In genomic region chr5:63089147-63089546, GRCh38 we compare ENCODE assay signal across 17 cellular contexts.
DNase-seq lines count a peak whose midpoint lies in the region; ATAC-seq, FAIRE-seq and TF ChIP-seq lines count a peak whose summit lies in the region.
"Had no signal": no experiment of that assay in that cellular context is flagged by ENCODE, and none has a peak within 500 bp of the region (broad histone marks: within the 10 kb centered on the region; RNA-seq: fewer than 3 reads in every experiment).

No MANE protein-coding gene starts in this region.

- peak overlapping the region; percentile 75 for H3K23ac ChIP-seq in trophoblast cell (ENCODE audit: low read length)

- no peak overlapping the region for H4K91ac ChIP-seq in trophoblast cell (ENCODE audit: low read depth, low read length)

- H2BK5ac ChIP-seq in trophoblast cell (ENCODE audit: low read depth, low read length, poor library complexity), result no peak overlapping the region

- no peak overlapping the region for H2BK12ac ChIP-seq in trophoblast cell (ENCODE audit: low read length)

- FAIRE-seq in HepG2 (lab: Jason Lieb, UNC), result no peak
- FAIRE-seq: GM19239, H1 had no signal

- H4K20me1 ChIP-seq in HepG2 (ENCODE audit: insufficient read depth, low read length), result no peaks in the 10 kb centered on the region
- H4K20me1 ChIP-seq: BLaER1 treated with 17β-estradiol and CSF1 and Interleukin-3, amounts not matched to agents 10 nM and 100 nM had no signal

- 0 out of 2 replicates have a peak, but pooled peaks cover 7% of the 10 kb centered on the region for H3K9me3 ChIP-seq in HepG2 (ENCODE audit: low read length)
- no peaks in the 10 kb centered on the region for H3K9me3 ChIP-seq in right lobe of liver
- H3K9me3 ChIP-seq in trophoblast cell (ENCODE audit: insufficient read depth, low read depth, low read length), result peaks cover 2% of the 10 kb centered on the region

- no TSS peak for BruUV-seq in HepG2 (replicated peaks; lab: Mats Ljungman, UMichigan)

- H3K9ac ChIP-seq in HepG2 (ENCODE audit: insufficient read depth, low read depth, low read length) (no peak overlapping the region), trophoblast cell (ENCODE audit: low read length) (no peak overlapping the region)
- H3K9ac ChIP-seq: BLaER1 treated with 17β-estradiol and CSF1 and Interleukin-3, amounts not matched to agents 10 nM and 100 nM had no signal

- no peak overlapping the region for H2AFZ ChIP-seq in HepG2 (ENCODE audit: low read length)
- no peak overlapping the region for H2AFZ ChIP-seq in trophoblast cell (ENCODE audit: insufficient read depth, low read length, poor library complexity)

- H3K4me3 ChIP-seq in HepG2 (replicated peaks in 1 of 3; ENCODE audit: insufficient read depth in 1 of 3, low read depth in 2 of 3, low read length in 3 of 3), result no peak overlapping the region
- H3K4me3 ChIP-seq in right lobe of liver, result no peak overlapping the region
- no peak overlapping the region for H3K4me3 ChIP-seq in trophoblast cell (ENCODE audit: low read depth, low read length)
- H3K4me3 ChIP-seq: BLaER1 treated with 17β-estradiol and CSF1 and Interleukin-3, amounts not matched to agents 10 nM and 100 nM had no signal

- TF ChIP-seq POLR2A in HepG2 (IDR thresholded peaks at IDR 0.05; ENCODE audit: insufficient read depth in 1 of 2, low read depth in 2 of 2, low read length in 2 of 2) (no peak), right lobe of liver (IDR thresholded peaks at IDR 0.05) (no peak)

- TF ChIP-seq RAD21 in HepG2 (CRISPR knock-in tag; IDR thresholded peaks at IDR 0.05), result no peak

- no peaks in the 10 kb centered on the region for H3K36me3 ChIP-seq in HepG2 (replicated peaks in 1 of 2; ENCODE audit: control insufficient read depth in 1 of 2, insufficient read depth in 2 of 2, low read length in 2 of 2)
- no peaks in the 10 kb centered on the region for H3K36me3 ChIP-seq in right lobe of liver
- no peaks in the 10 kb centered on the region for H3K36me3 ChIP-seq in trophoblast cell (ENCODE audit: control insufficient read depth in 1 of 2, insufficient read depth in 2 of 2, low read length in 2 of 2)
- H3K36me3 ChIP-seq: BLaER1 treated with 17β-estradiol and CSF1 and Interleukin-3, amounts not matched to agents 10 nM and 100 nM had no signal

- H3K4me2 ChIP-seq in HepG2 (ENCODE audit: low read depth, low read length) (no peak overlapping the region), trophoblast cell (ENCODE audit: low read length) (peak overlapping the region; percentile 4)
- H3K4me2 ChIP-seq: BLaER1 treated with 17β-estradiol and CSF1 and Interleukin-3, amounts not matched to agents 10 nM and 100 nM had no signal

- no peaks in the 10 kb centered on the region for H3K79me1 ChIP-seq in trophoblast cell (ENCODE audit: low read length)

- H3K4me1 ChIP-seq in HepG2 (ENCODE audit: insufficient read depth, low read length) (no peaks in the 10 kb centered on the region), right lobe of liver (no peaks in the 10 kb centered on the region), trophoblast cell (ENCODE audit: control insufficient read depth in 1 of 2, insufficient read depth in 2 of 2, low read length in 2 of 2) (peaks cover 5 to 7% of the 10 kb centered on the region in 2 experiments)

- no peak overlapping the region for H3K18ac ChIP-seq in trophoblast cell (ENCODE audit: low read length)

- H3K14ac ChIP-seq in trophoblast cell (ENCODE audit: low read length), result no peak overlapping the region

- 0% methylated on average over 1 of the region's 1 CpG for WGBS in HepG2 (ENCODE audit: low lambda C conversion rate)
- 67% methylated on average over 1 of the region's 1 CpG for WGBS in right lobe of liver (ENCODE audit: insufficient coverage, low coverage, low lambda C conversion rate, missing lambda C conversion rate)
- WGBS in trophoblast cell (ENCODE audit: extremely low coverage, insufficient coverage, insufficient read length), result no CpG with 5 or more reads among the region's 1 CpG

- DNase-seq in HepG2 (ENCODE audit: low spot score) (no peak), right lobe of liver (no peak), RPMI8226 (peak; percentile 30), trophoblast cell (no peak), NCI-H1105 (lab: John Stamatoyannopoulos, UW) (no peak), SW480 (ENCODE audit: low spot score) (no peak)
- DNase-seq: Calu3; CD8-positive, alpha-beta T cell; DMS79 treated with DMSO at 0.1 percent for 48 hours; GF-D8; H9; KBM-7 had no signal

- TF ChIP-seq EP300 in HepG2 (IDR thresholded peaks at IDR 0.05; ENCODE audit: low read depth in 2 of 2, low read length in 2 of 2) (no peak), HepG2 (CRISPR knock-in tag; IDR thresholded peaks at IDR 0.05; ENCODE audit: borderline replicate concordance) (no peak)

- H4K8ac ChIP-seq in trophoblast cell (ENCODE audit: low read depth, low read length), result no peak overlapping the region

- ATAC-seq in HepG2 (no peak), right lobe of liver (no peak), HG02938 (IDR thresholded peaks at IDR 0.05; ENCODE audit: unreplicated experiment) (no peak)
- ATAC-seq: CD8-positive, alpha-beta T cell had no signal

- TF ChIP-seq CTCF in HepG2 (CRISPR knock-in tag; IDR thresholded peaks at IDR 0.05) (no peak), right lobe of liver (IDR thresholded peaks at IDR 0.05) (no peak)

- CTCF ChIA-PET in HepG2 (lab: Yijun Ruan, JAX; ENCODE audit: low intra/inter-chr PET ratio, low total read pairs), result no interaction called here

- no peak overlapping the region for H3K27ac ChIP-seq in HepG2 (ENCODE audit: extremely low read length, insufficient read depth, low read length)
- no peak overlapping the region for H3K27ac ChIP-seq in right lobe of liver
- H3K27ac ChIP-seq in trophoblast cell (ENCODE audit: low read depth, low read length), result no peak overlapping the region
- H3K27ac ChIP-seq: 22Rv1; BLaER1 treated with 17β-estradiol and CSF1 and Interleukin-3, amounts not matched to agents 10 nM and 100 nM had no signal

- no peak overlapping the region for H2AK5ac ChIP-seq in trophoblast cell (ENCODE audit: low read length)

- H3K79me2 ChIP-seq in HepG2 (ENCODE audit: insufficient read depth, low read length) (no peaks in the 10 kb centered on the region), trophoblast cell (ENCODE audit: control insufficient read depth, insufficient read depth, low read length, poor library complexity) (no peaks in the 10 kb centered on the region)

- H2BK120ac ChIP-seq in trophoblast cell (ENCODE audit: insufficient read depth, low read length, poor library complexity), result no peak overlapping the region

- POLR2A ChIA-PET in HepG2 (lab: Yijun Ruan, JAX), result no interaction called here

- H4K12ac ChIP-seq in trophoblast cell (ENCODE audit: low read depth, low read length), result no peak overlapping the region

- no peak overlapping the region for H3K4ac ChIP-seq in trophoblast cell (ENCODE audit: low read depth, low read length)

- in situ Hi-C loops in HepG2 (cut with HindIII; ENCODE audit: extremely low pct_ligation_motif_present, low pct_unique_long_range_greater_than_20kb), result no loop called here

- H3K27me3 ChIP-seq in HepG2 (ENCODE audit: control insufficient read depth in 1 of 2, insufficient read depth in 2 of 2, low read length in 2 of 2) (no peaks in the 10 kb centered on the region), right lobe of liver (no peaks in the 10 kb centered on the region), trophoblast cell (ENCODE audit: insufficient read depth, low read length) (no peaks in the 10 kb centered on the region)
- H3K27me3 ChIP-seq: BLaER1 treated with 17β-estradiol and CSF1 and Interleukin-3, amounts not matched to agents 10 nM and 100 nM had no signal

- intact Hi-C loops in HepG2 (cut with micrococcal nuclease; ENCODE audit: unreplicated experiment), result no loop called here
- intact Hi-C loops in right lobe of liver (cut with DNase I), result no loop called here

TF ChIP-seq in HepG2, 621 proteins besides CTCF, POLR2A, EP300 and RAD21:
- TF ChIP-seq ZEB1 (IDR thresholded peaks at IDR 0.05; ENCODE audit: insufficient replicate concordance, low read depth) (no peak), MAFF (IDR thresholded peaks at IDR 0.05; ENCODE audit: low read depth, low read length) (peak; percentile 46; the same call in 1 of the 2 replicates), NR2F6 (IDR thresholded peaks at IDR 0.05) (no peak), NR2F6 (CRISPR knock-in tag; IDR thresholded peaks at IDR 0.05) (no peak), MAFK (conservative IDR thresholded peaks at IDR 0.05 in 1 of 2, IDR thresholded peaks at IDR 0.05 in 1 of 2; ENCODE audit: low read length in 2 of 2) (peak; percentile 14 to 76; a peak in 2 of 4 replicates), IRF1 (CRISPR knock-in tag; IDR thresholded peaks at IDR 0.05; ENCODE audit: low read depth) (no peak)
